In genomic region chr22:41480397-41480735, GRCh38 we compare ENCODE assay signal across 11 cellular contexts. TPM values are rescaled to one million over a fixed set of nuclear protein-coding genes. Genes with fewer than 3 reads are reported as not detected.
DNase-seq lines count a peak whose midpoint lies in the region; ATAC-seq and TF ChIP-seq lines count a peak whose summit lies in the region.
"Had no signal": no experiment of that assay in that cellular context is flagged by ENCODE, and none has a peak within 500 bp of the region (broad histone marks: within the 10 kb centered on the region; RNA-seq: fewer than 3 reads in every experiment).

No MANE protein-coding gene starts in this region.

- H3K27me3 Mint-ChIP-seq in activated CD8-positive, alpha-beta T cell treated with anti-CD3 and anti-CD28 coated beads for 36 hours: no peaks in the 10 kb centered on the region

- peaks cover 2% of the 10 kb centered on the region for H3K36me3 Mint-ChIP-seq in activated CD8-positive, alpha-beta T cell treated with anti-CD3 and anti-CD28 coated beads for 36 hours (ENCODE audit: low read depth)

- H3K36me3 ChIP-seq in HCT116 (ENCODE audit: control insufficient read depth in 1 of 2, insufficient read depth in 2 of 2, low read length in 2 of 2) (0 out of 4 replicates have a peak, but pooled peaks cover 0 to 3% of the 10 kb centered on the region in 2 experiments), iPS-20b (ENCODE audit: insufficient read depth, low read depth, low read length) (no peaks in the 10 kb centered on the region), subcutaneous abdominal adipose tissue (ENCODE audit: control insufficient read depth in 5 of 5, insufficient read depth in 5 of 5, low read length in 5 of 5) (peaks cover 0 to 2% (median 0%) of the 10 kb centered on the region in 5 donors)

- ATAC-seq in HCT116 (no peak), HG02885 (IDR thresholded peaks at IDR 0.05; ENCODE audit: poor library complexity, unreplicated experiment) (no peak)
- ATAC-seq in activated CD8-positive, alpha-beta T cell treated with anti-CD3 and anti-CD28 coated beads for 36 hours: no peak

- TF ChIP-seq CTCF in HCT116 (IDR thresholded peaks at IDR 0.05 in 2 of 3, conservative IDR thresholded peaks at IDR 0.05 in 1 of 3; ENCODE audit: borderline replicate concordance in 1 of 3, insufficient read depth in 1 of 3, low read depth in 2 of 3, low read length in 2 of 3): no peak
- no peak for TF ChIP-seq CTCF in activated CD8-positive, alpha-beta T cell treated with anti-CD3 and anti-CD28 coated beads for 36 hours (IDR thresholded peaks at IDR 0.05)

- peaks cover 94% of the 10 kb centered on the region for H3K79me2 ChIP-seq in HCT116 (ENCODE audit: insufficient read depth, low read length)

- H3K27me3 ChIP-seq in HCT116 (ENCODE audit: insufficient read depth, low read length): no peaks in the 10 kb centered on the region
- H3K27me3 ChIP-seq in iPS-20b (ENCODE audit: insufficient read depth, low read length): no peaks in the 10 kb centered on the region
- no peaks in the 10 kb centered on the region for H3K27me3 ChIP-seq in subcutaneous abdominal adipose tissue (ENCODE audit: control insufficient read depth in 5 of 5, insufficient read depth in 4 of 5, low read length in 5 of 5)

- no TSS peak for BruUV-seq in HCT116 (replicated peaks; lab: Mats Ljungman, UMichigan)

- peaks cover 41% of the 10 kb centered on the region for H3K4me1 Mint-ChIP-seq in activated CD8-positive, alpha-beta T cell treated with anti-CD3 and anti-CD28 coated beads for 36 hours (ENCODE audit: low read depth)

- H3K9ac ChIP-seq in HCT116 (ENCODE audit: low read length) (no peak overlapping the region), iPS-20b (ENCODE audit: low read depth, low read length) (peak overlapping the region; percentile 19; the same call in 1 of the 2 replicates), subcutaneous abdominal adipose tissue (ENCODE audit: low read length in 5 of 5) (peak overlapping the region in 1 of 5 donors; percentile 43)

- H3K4me2 ChIP-seq in HCT116 (ENCODE audit: low read length): peak overlapping the region; percentile 13; the same call in 1 of the 2 replicates

- H3K27ac Mint-ChIP-seq in activated CD8-positive, alpha-beta T cell treated with anti-CD3 and anti-CD28 coated beads for 36 hours: no peak overlapping the region

- no peak overlapping the region for H3K4me3 ChIP-seq in HCT116 (replicated peaks in 1 of 2; ENCODE audit: low read depth in 1 of 2, low read length in 2 of 2)
- H3K4me3 ChIP-seq in iPS-20b (ENCODE audit: low read length): peak overlapping the region; percentile 14; the same call in 1 of the 2 replicates
- no peak overlapping the region for H3K4me3 ChIP-seq in subcutaneous abdominal adipose tissue (ENCODE audit: low read depth in 1 of 5, low read length in 5 of 5)

- POLR2A ChIA-PET in HCT116 (lab: Charles Lee): interaction anchor here (0.7 to 2.0 kb wide), 2 partner anchors 12 to 32 kb away, joined by 3 to 6 read pairs; partner anchors contain the start of genes ACO2 and PHF5A
- POLR2A ChIA-PET in activated CD8-positive, alpha-beta T cell treated with anti-CD3 and anti-CD28 coated beads for 36 hours (lab: Charles Lee): interaction anchor here (0.8 to 1.0 kb wide), 2 partner anchors 12 to 106 kb away, joined by 3 to 5 read pairs; partner anchors contain the start of genes ACO2 and PHF5A

- intact Hi-C loops in HCT116 (cut with micrococcal nuclease): no loop called here
- intact Hi-C loops in activated CD8-positive, alpha-beta T cell treated with anti-CD3 and anti-CD28 coated beads for 36 hours (cut with micrococcal nuclease): no loop called here

- H2AFZ ChIP-seq in HCT116 (ENCODE audit: low read depth, low read length, poor library complexity, severe bottlenecking): no peak overlapping the region

- no peak for DNase-seq in HCT116 (ENCODE audit: low read depth, low spot score)
- DNase-seq in astrocyte of the hippocampus (ENCODE audit: low read depth, low spot score): peak; percentile 80
- no peak for DNase-seq in NCI-H1417 (lab: John Stamatoyannopoulos, UW)
- DNase-seq in NCI-H82 (lab: John Stamatoyannopoulos, UW): no peak
- no peak for DNase-seq in activated CD8-positive, alpha-beta T cell treated with anti-CD3 and anti-CD28 coated beads for 36 hours
- DNase-seq: activated CD8-positive, alpha-beta memory T cell treated with anti-CD3 and anti-CD28 coated beads for 24 hours; NCI-H187 treated with DMSO at 0.1 percent for 48 hours; SHP77 treated with DMSO at 0.1 percent for 48 hours had no signal

- H3K27ac ChIP-seq in HCT116 (ENCODE audit: low read depth, low read length) (no peak overlapping the region), iPS-20b (ENCODE audit: low read length) (no peak overlapping the region), subcutaneous abdominal adipose tissue (ENCODE audit: low read depth, low read length) (peak overlapping the region; percentile 80)

- H3K9me3 ChIP-seq in HCT116 (ENCODE audit: control insufficient read depth in 1 of 2, insufficient read depth in 1 of 2, low read depth in 1 of 2, low read length in 2 of 2): no peaks in the 10 kb centered on the region
- H3K9me3 ChIP-seq in iPS-20b (ENCODE audit: insufficient read depth, low read depth, low read length): no peaks in the 10 kb centered on the region
- H3K9me3 ChIP-seq in subcutaneous abdominal adipose tissue (ENCODE audit: control insufficient read depth in 5 of 5, low read length in 5 of 5): no peaks in the 10 kb centered on the region

- RAD21 ChIA-PET in HCT116 (lab: Charles Lee; ENCODE audit: low non-redundant PET in 1 of 2, low total read pairs in 2 of 2, uncharacterized antibody in 2 of 2, unreplicated experiment in 2 of 2): no interaction called here

- peaks cover 3 to 29% of the 10 kb centered on the region in 2 experiments; a peak in 3 of 4 replicates for H3K4me1 ChIP-seq in HCT116 (ENCODE audit: control insufficient read depth in 1 of 2, insufficient read depth in 2 of 2, low read length in 2 of 2)
- H3K4me1 ChIP-seq in iPS-20b (ENCODE audit: insufficient read depth, low read length): peaks cover 39% of the 10 kb centered on the region
- H3K4me1 ChIP-seq in subcutaneous abdominal adipose tissue (ENCODE audit: control insufficient read depth in 5 of 5, insufficient read depth in 5 of 5, low read length in 5 of 5): peaks cover 12 to 59% (median 59%) of the 10 kb centered on the region in 5 donors

- TF ChIP-seq POLR2A in HCT116 (IDR thresholded peaks at IDR 0.05; ENCODE audit: borderline replicate concordance, extremely low read depth, insufficient read depth, insufficient read length): no peak

- no peak for TF ChIP-seq RAD21 in HCT116 (IDR thresholded peaks at IDR 0.05; ENCODE audit: low read depth)

- H3K9me3 Mint-ChIP-seq in activated CD8-positive, alpha-beta T cell treated with anti-CD3 and anti-CD28 coated beads for 36 hours: no peaks in the 10 kb centered on the region

- H4K20me1 ChIP-seq in HCT116 (ENCODE audit: insufficient read depth): peaks cover 12% of the 10 kb centered on the region; the same call in 1 of the 2 replicates

- CTCF ChIA-PET in HCT116 (lab: Charles Lee): interaction anchor here (0.9 kb wide), 1 partner anchor 37 kb away, joined by 3 read pairs; no protein-coding TSS in a partner anchor
- CTCF ChIA-PET in activated CD8-positive, alpha-beta T cell treated with anti-CD3 and anti-CD28 coated beads for 36 hours (lab: Charles Lee): interaction anchor here (0.8 to 4.5 kb wide), 3 partner anchors 12 to 77 kb away, joined by 3 to 20 read pairs (median 3); partner anchors contain the start of genes ACO2 and PHF5A

- H3K9me2 ChIP-seq in HCT116 (ENCODE audit: insufficient read depth): no peaks in the 10 kb centered on the region

- H3K4me3 Mint-ChIP-seq in activated CD8-positive, alpha-beta T cell treated with anti-CD3 and anti-CD28 coated beads for 36 hours: no peak overlapping the region

TF ChIP-seq in HCT116, 20 proteins besides CTCF, POLR2A, EP300 and RAD21 (continues in another document):
- TF ChIP-seq REST (IDR thresholded peaks at IDR 0.05; ENCODE audit: low read depth): no peak
- no peak for TF ChIP-seq EGR1 (IDR thresholded peaks at IDR 0.05; ENCODE audit: low read depth)
- no peak for TF ChIP-seq FOSL1 (IDR thresholded peaks at IDR 0.05; ENCODE audit: low read depth)
- TF ChIP-seq SIN3A (IDR thresholded peaks at IDR 0.05; ENCODE audit: low read depth): no peak
- TF ChIP-seq YY1 (IDR thresholded peaks at IDR 0.05; ENCODE audit: extremely low read depth, insufficient replicate concordance, low read depth, low read length): no peak

RNA-seq across cellular contexts. Expression of gene ACO2, which starts 11.4 kb away (rescaled TPM):
- total RNA-seq in HCT116 (2021; ENCODE audit: unreplicated experiment): 108 TPM
- 118 and 123 TPM in 2 replicates for polyA plus RNA-seq in HCT116 (2012)
- 10 to 100 TPM; 96.5 to 97.7 TPM for total RNA-seq in activated CD8-positive, alpha-beta T cell treated with anti-CD3 and anti-CD28 coated beads for 36 hours

RNA-seq across cellular contexts. Expression of gene PHF5A, which starts 11.9 kb away (rescaled TPM):
- total RNA-seq in HCT116 (2021; ENCODE audit: unreplicated experiment): 86.0 TPM
- 49.2 and 58.8 TPM in 2 replicates for polyA plus RNA-seq in HCT116 (2012)
- 10 to 100 TPM; 65.2 to 70.4 TPM for total RNA-seq in activated CD8-positive, alpha-beta T cell treated with anti-CD3 and anti-CD28 coated beads for 36 hours

RNA-seq across cellular contexts. Expression of gene TOB2, which starts 33.8 kb away (rescaled TPM):
- total RNA-seq in HCT116 (2021; ENCODE audit: unreplicated experiment): 55.2 TPM
- 36.9 and 39.8 TPM in 2 replicates for polyA plus RNA-seq in HCT116 (2012)
- total RNA-seq in activated CD8-positive, alpha-beta T cell treated with anti-CD3 and anti-CD28 coated beads for 36 hours: 10 to 100 TPM; 27.0 to 28.5 TPM
